31 cellular contexts compared by ENCODE assay signal in genomic region chr20:37261714-37262113, GRCh38. TPM values are rescaled to one million over a fixed set of nuclear protein-coding genes. Genes with fewer than 3 reads are reported as not detected.
"Had no signal": no experiment of that assay in that cellular context is flagged by ENCODE, and none has a peak within 500 bp of the region (broad histone marks: within the 10 kb centered on the region; RNA-seq: fewer than 3 reads in every experiment).

GHRH (minus strand) TSS chr20:37261814; CDS start chr20:37256889, 4,925 bp downstream.

- H3K27me3 ChIP-seq: ascending aorta, body of pancreas had no signal

- H3K4me3 ChIP-seq: ascending aorta, body of pancreas, MG63, SK-N-MC had no signal

- H3K9me3 ChIP-seq: ascending aorta, body of pancreas, MG63 had no signal

- DNase-seq: activated B cell treated with CpG ODN at 0.5 μM for 24 hours; activated CD4-positive, alpha-beta memory T cell treated with anti-CD3 and anti-CD28 coated beads for 36 hours; activated CD4-positive, alpha-beta T cell treated with anti-CD3 and anti-CD28 coated beads for 1 hour; activated CD4-positive, alpha-beta T cell treated with anti-CD3 and anti-CD28 coated beads, Interleukin-2, amount 10 ng/mL, durations not matched to agents 7 days and 5 days; activated CD8-positive, alpha-beta memory T cell treated with anti-CD3 and anti-CD28 coated beads for 24 hours; activated effector memory CD4-positive, alpha-beta T cell treated with anti-CD3 and anti-CD28 coated beads, Interleukin-2, amount 50 U/mL, for 16 hours; activated naive CD4-positive, alpha-beta T cell treated with Interleukin-2 at 50 U/mL for 16 hours; activated naive CD8-positive, alpha-beta T cell treated with anti-CD3 and anti-CD28 coated beads, Interleukin-2, amount 50 U/mL, for 24 hours; activated T-cell treated with anti-CD3 and anti-CD28 coated beads, Interleukin-2, amount 50 U/mL, for 4 hours; amniotic stem cell; body of pancreas; MG63; NCI-H1105; NCI-H1694; NCI-H2029; NCI-H2107; NCI-H446 treated with DMSO at 0.1 percent for 48 hours; NCI-H524 treated with DMSO at 0.1 percent for 48 hours; NCI-H774; NK-92 treated with Interleukin-12 subunit alpha and Interleukin-12 subunit beta, amount 100 ng/mL, for 24 hours; OCI-M1; RPMI8226; T-cell; T-helper 2 cell; T1000 had no signal

- ATAC-seq: activated naive CD4-positive, alpha-beta T cell treated with anti-CD3 and anti-CD28 coated beads, Interleukin-2, amount 50 U/mL, for 72 hours; activated naive CD8-positive, alpha-beta T cell treated with anti-CD3 and anti-CD28 coated beads, Interleukin-2, amount 50 U/mL, for 24 hours; activated T-cell treated with anti-CD3 and anti-CD28 coated beads, Interleukin-2, amount 50 U/mL, for 4 hours; body of pancreas; Panc1; Right ventricle myocardium inferior; T-cell had no signal

- FAIRE-seq: TTC549 had no signal

- H3K36me3 ChIP-seq: ascending aorta, MG63 had no signal

- H3K4me1 ChIP-seq: ascending aorta, body of pancreas had no signal

- H3K27ac ChIP-seq: ascending aorta, body of pancreas, SK-N-MC had no signal

RNA-seq across cellular contexts. Expression of gene GHRH, which starts in this region (rescaled TPM):
- total RNA-seq: activated B cell treated with CpG ODN at 0.5 μM for 24 hours; activated CD4-positive, alpha-beta memory T cell treated with anti-CD3 and anti-CD28 coated beads for 36 hours; activated CD4-positive, alpha-beta T cell treated with anti-CD3 and anti-CD28 coated beads, Interleukin-2, amount 10 ng/mL, durations not matched to agents 7 days and 5 days; activated naive CD4-positive, alpha-beta T cell treated with anti-CD3 and anti-CD28 coated beads, Interleukin-2, amount 50 U/mL, for 72 hours; activated T-cell treated with anti-CD3 and anti-CD28 coated beads, Interleukin-2, amount 50 U/mL, for 4 hours; ascending aorta; body of pancreas; Right ventricle myocardium inferior; T-cell had no signal
